In the genomic region with DNA sequence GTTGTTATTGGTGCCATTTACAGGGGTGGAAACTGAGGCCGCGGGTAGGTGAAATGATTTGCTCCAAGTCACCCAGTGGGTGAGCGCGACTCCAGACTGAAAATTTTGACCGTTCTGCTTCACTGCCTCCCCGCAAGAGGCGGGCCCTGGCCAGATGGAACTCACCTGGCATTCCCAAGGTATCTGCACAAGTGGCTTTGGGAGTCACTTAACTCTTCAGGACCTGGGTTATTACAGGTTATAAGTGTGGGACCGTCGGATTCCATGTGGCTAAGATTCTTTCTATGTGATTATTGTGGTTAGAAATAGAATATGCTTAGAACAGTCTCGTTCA, we compare ENCODE assay signal across 6 cellular contexts. TPM values are rescaled to one million over a fixed set of nuclear protein-coding genes. Genes with fewer than 3 reads are reported as not detected.
DNase-seq lines count a peak whose midpoint lies in the region; ATAC-seq and TF ChIP-seq lines count a peak whose summit lies in the region.

No MANE protein-coding gene starts in this region.

- peak overlapping the region; percentile 40 to 78; a peak in 3 of 4 replicates for H3K4me3 ChIP-seq in DND-41 (ENCODE audit: low read depth in 1 of 2, low read length in 2 of 2)
- H3K4me3 ChIP-seq in OCI-LY3 (ENCODE audit: low read length) = peak overlapping the region; percentile 93
- H3K4me3 ChIP-seq in iPS DF 6.9 (ENCODE audit: low read length) = peak overlapping the region; percentile 73
- peak overlapping the region; percentile 90 to 97 for H3K4me3 ChIP-seq in uterus

- peak overlapping the region; percentile 74 for H3K27ac ChIP-seq in DND-41 (ENCODE audit: low read length)
- peak overlapping the region; percentile 47 for H3K27ac ChIP-seq in OCI-LY3 (ENCODE audit: low read length)
- no peak overlapping the region for H3K27ac ChIP-seq in iPS DF 6.9 (ENCODE audit: low read length)
- peak overlapping the region; percentile 70 to 78 for H3K27ac ChIP-seq in uterus

- ATAC-seq in DND-41 (ENCODE audit: insufficient read depth, low read depth) = no peak
- ATAC-seq in HG03442 (IDR thresholded peaks at IDR 0.05; ENCODE audit: unreplicated experiment) = no peak

- no peak for TF ChIP-seq POLR2A in uterus (IDR thresholded peaks at IDR 0.05)

- peaks cover 54% of the 10 kb centered on the region for H3K79me2 ChIP-seq in DND-41 (ENCODE audit: insufficient read depth, low read length)
- H3K79me2 ChIP-seq in OCI-LY3 (ENCODE audit: low read length) = peaks cover 50% of the 10 kb centered on the region

- H3K36me3 ChIP-seq in DND-41 (ENCODE audit: insufficient read depth, low read length) = no peaks in the 10 kb centered on the region
- H3K36me3 ChIP-seq in OCI-LY3 (replicated peaks; ENCODE audit: low read depth, low read length) = peaks cover 9% of the 10 kb centered on the region
- no peaks in the 10 kb centered on the region for H3K36me3 ChIP-seq in iPS DF 6.9 (ENCODE audit: control insufficient read depth, insufficient read depth, low read length)
- H3K36me3 ChIP-seq in uterus = no peaks in the 10 kb centered on the region

- H3K9me3 ChIP-seq in DND-41 (ENCODE audit: insufficient read depth, low read length, severe bottlenecking) (peaks cover 3% of the 10 kb centered on the region), OCI-LY3 (ENCODE audit: insufficient read depth, low read length) (no peaks in the 10 kb centered on the region), iPS DF 6.9 (ENCODE audit: control insufficient read depth, insufficient read depth, low read length) (no peaks in the 10 kb centered on the region), uterus (no peaks in the 10 kb centered on the region)

- no peaks in the 10 kb centered on the region for H3K27me3 ChIP-seq in DND-41 (ENCODE audit: insufficient read depth, low read length, poor library complexity)
- H3K27me3 ChIP-seq in OCI-LY3 (ENCODE audit: low read depth, low read length) = no peaks in the 10 kb centered on the region
- no peaks in the 10 kb centered on the region for H3K27me3 ChIP-seq in iPS DF 6.9 (ENCODE audit: control insufficient read depth, insufficient read depth, low read length)
- H3K27me3 ChIP-seq in uterus = no peaks in the 10 kb centered on the region

- intact Hi-C loops in uterus (cut with DNase I; ENCODE audit: low total_unique reads) = no loop called here

- peaks cover 27% of the 10 kb centered on the region for H3K4me1 ChIP-seq in DND-41 (ENCODE audit: insufficient read depth, low read length)
- peaks cover 11% of the 10 kb centered on the region for H3K4me1 ChIP-seq in OCI-LY3 (ENCODE audit: low read length)
- no peaks in the 10 kb centered on the region for H3K4me1 ChIP-seq in iPS DF 6.9 (ENCODE audit: control insufficient read depth, insufficient read depth, low read length)
- H3K4me1 ChIP-seq in uterus = no peaks in the 10 kb centered on the region

- H3K9ac ChIP-seq in DND-41 (ENCODE audit: low read depth, low read length) (peak overlapping the region; percentile 70), OCI-LY3 (ENCODE audit: low read length) (peak overlapping the region; percentile 75)

- H4K20me1 ChIP-seq in DND-41 (ENCODE audit: insufficient read depth, low read length) (no peaks in the 10 kb centered on the region; the same call in 1 of the 2 replicates), OCI-LY3 (ENCODE audit: insufficient read depth, low read length) (peaks cover 10% of the 10 kb centered on the region; the same call in 1 of the 2 replicates)

- DNase-seq in DND-41 (no peak), iPS DF 6.9 (ENCODE audit: low read depth, low spot score) (no peak), uterus (no peak), DMS153 treated with DMSO at 0.1 percent for 48 hours (lab: John Stamatoyannopoulos, UW; ENCODE audit: unreplicated experiment) (no peak)

- WGBS in iPS DF 6.9 (ENCODE audit: insufficient coverage, insufficient read length) = no CpG with 5 or more reads among the region's 10 CpGs

- TF ChIP-seq CTCF in DND-41 (IDR thresholded peaks at IDR 0.05; ENCODE audit: borderline replicate concordance, extremely low read depth, low read length, poor library complexity, severe bottlenecking) (no peak), OCI-LY3 (IDR thresholded peaks at IDR 0.05; ENCODE audit: low read depth, low read length) (no peak), uterus (IDR thresholded peaks at IDR 0.05) (no peak)

- H2AFZ ChIP-seq in DND-41 (ENCODE audit: low read depth, low read length) (peak overlapping the region; percentile 95), OCI-LY3 (ENCODE audit: low read depth, low read length) (peak overlapping the region; percentile 18; the same call in 1 of the 2 replicates)

- H3K4me2 ChIP-seq in DND-41 (ENCODE audit: insufficient read depth, low read length) = peak overlapping the region; percentile 77
- peak overlapping the region; percentile 83 for H3K4me2 ChIP-seq in OCI-LY3 (ENCODE audit: low read length)

RNA-seq across cellular contexts. Expression of gene CABIN1, which starts 0.6 kb away (rescaled TPM):
- total RNA-seq in uterus = 10 to 100 TPM; 10.2 to 86.5 (median 39.8) TPM

RNA-seq across cellular contexts. Expression of gene GSTT4, which starts 6.4 kb away (rescaled TPM):
- total RNA-seq in uterus = not detected

RNA-seq across cellular contexts. Expression of gene GSTT2, which starts 31.8 kb away (rescaled TPM):
- not detected for total RNA-seq in uterus

RNA-seq across cellular contexts. Expression of gene DDT, which starts 37.5 kb away (rescaled TPM):
- 10 to 100 TPM; 26.5 to 58.7 (median 48.0) TPM for total RNA-seq in uterus

RNA-seq across cellular contexts. Expression of gene DDTL, which starts 45.0 kb away (rescaled TPM):
- total RNA-seq in uterus = 1 to 10 TPM in 1 of 4 donors, under 1 TPM in 2, not detected in 1; 0.26 to 3.4 (median 0.48) TPM
